In genomic region chr9:98491231-98491651, GRCh38 we compare ENCODE assay signal across 1 cellular context.
A peak's percentile ranks its signal among the peaks of the same experiment; 100 is the strongest.
TF ChIP-seq lines count a peak whose summit lies in the region.

No MANE protein-coding gene starts in this region.

TF ChIP-seq in liver, 16 proteins besides CTCF, POLR2A, EP300 and RAD21 (continued from another document):
- TF ChIP-seq REST (IDR thresholded peaks at IDR 0.05) (peak; percentile 46), YY1 (IDR thresholded peaks at IDR 0.05) (peak; percentile 40), FOXA1 (IDR thresholded peaks at IDR 0.05) (peak; percentile 62), HNF4A (conservative IDR thresholded peaks at IDR 0.05) (peak; percentile 72 to 91), JUND (IDR thresholded peaks at IDR 0.05) (peak in 1 of 2 donors; percentile 57), HNF4G (IDR thresholded peaks at IDR 0.05) (peak; percentile 37), RXRA (IDR thresholded peaks at IDR 0.05) (peak; percentile 79 to 96)
TF ChIP-seq in liver: peak in this region for 12.
